ENCODE assay signal across 1 cellular context in genomic region chr10:7711075-7711474, GRCh38. TPM values are rescaled to one million over a fixed set of nuclear protein-coding genes. Genes with fewer than 3 reads are reported as not detected.
"Had no signal": no experiment of that assay in that cellular context is flagged by ENCODE, and none has a peak within 500 bp of the region (broad histone marks: within the 10 kb centered on the region; RNA-seq: fewer than 3 reads in every experiment).

No MANE protein-coding gene starts in this region.

RNA-seq across cellular contexts. Expression of gene ITIH2, which starts 8.0 kb away (rescaled TPM):
- total RNA-seq: G401 had no signal
